In genomic region chrX:24693453-24694202, GRCh38 we compare ENCODE assay signal across 8 cellular contexts.
DNase-seq lines count a peak whose midpoint lies in the region; ATAC-seq, FAIRE-seq and TF ChIP-seq lines count a peak whose summit lies in the region.

A gene with protein sequence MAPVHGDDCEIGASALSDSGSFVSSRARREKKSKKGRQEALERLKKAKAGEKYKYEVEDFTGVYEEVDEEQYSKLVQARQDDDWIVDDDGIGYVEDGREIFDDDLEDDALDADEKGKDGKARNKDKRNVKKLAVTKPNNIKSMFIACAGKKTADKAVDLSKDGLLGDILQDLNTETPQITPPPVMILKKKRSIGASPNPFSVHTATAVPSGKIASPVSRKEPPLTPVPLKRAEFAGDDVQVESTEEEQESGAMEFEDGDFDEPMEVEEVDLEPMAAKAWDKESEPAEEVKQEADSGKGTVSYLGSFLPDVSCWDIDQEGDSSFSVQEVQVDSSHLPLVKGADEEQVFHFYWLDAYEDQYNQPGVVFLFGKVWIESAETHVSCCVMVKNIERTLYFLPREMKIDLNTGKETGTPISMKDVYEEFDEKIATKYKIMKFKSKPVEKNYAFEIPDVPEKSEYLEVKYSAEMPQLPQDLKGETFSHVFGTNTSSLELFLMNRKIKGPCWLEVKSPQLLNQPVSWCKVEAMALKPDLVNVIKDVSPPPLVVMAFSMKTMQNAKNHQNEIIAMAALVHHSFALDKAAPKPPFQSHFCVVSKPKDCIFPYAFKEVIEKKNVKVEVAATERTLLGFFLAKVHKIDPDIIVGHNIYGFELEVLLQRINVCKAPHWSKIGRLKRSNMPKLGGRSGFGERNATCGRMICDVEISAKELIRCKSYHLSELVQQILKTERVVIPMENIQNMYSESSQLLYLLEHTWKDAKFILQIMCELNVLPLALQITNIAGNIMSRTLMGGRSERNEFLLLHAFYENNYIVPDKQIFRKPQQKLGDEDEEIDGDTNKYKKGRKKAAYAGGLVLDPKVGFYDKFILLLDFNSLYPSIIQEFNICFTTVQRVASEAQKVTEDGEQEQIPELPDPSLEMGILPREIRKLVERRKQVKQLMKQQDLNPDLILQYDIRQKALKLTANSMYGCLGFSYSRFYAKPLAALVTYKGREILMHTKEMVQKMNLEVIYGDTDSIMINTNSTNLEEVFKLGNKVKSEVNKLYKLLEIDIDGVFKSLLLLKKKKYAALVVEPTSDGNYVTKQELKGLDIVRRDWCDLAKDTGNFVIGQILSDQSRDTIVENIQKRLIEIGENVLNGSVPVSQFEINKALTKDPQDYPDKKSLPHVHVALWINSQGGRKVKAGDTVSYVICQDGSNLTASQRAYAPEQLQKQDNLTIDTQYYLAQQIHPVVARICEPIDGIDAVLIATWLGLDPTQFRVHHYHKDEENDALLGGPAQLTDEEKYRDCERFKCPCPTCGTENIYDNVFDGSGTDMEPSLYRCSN (N-terminal part only) (plus strand): TSS chrX:24693918. CDS start chrX:24693962, 44 bp downstream.

- peak within 1 kb of the TSS; percentile 71 for H3K4me3 ChIP-seq in AG10803 (ENCODE audit: low read length)

- peak; percentile 96 for DNase-seq in AG10803 (ENCODE audit: low read depth)
- peak; percentile 97 for DNase-seq in NCI-H345 (lab: John Stamatoyannopoulos, UW)
- DNase-seq in activated CD4-positive, CD25-positive, alpha-beta regulatory T cell treated with anti-CD3 and anti-CD28 coated beads, Interleukin-2, amount 50 U/mL, for 16 hours (ENCODE audit: low read depth, low spot score), result peak; percentile 13
- DNase-seq in cerebellar cortex (ENCODE audit: low spot score), result peak; percentile 92
- DNase-seq in stimulated activated CD4-positive, alpha-beta T cell treated with anti-CD3 and anti-CD28 coated beads, Interleukin-12 subunit alpha, Interleukin-12 subunit beta, amount 100 ng/mL, for 24 hours (ENCODE audit: low read depth in 2 of 2), result peak; percentile 66 to 73

- TF ChIP-seq CTCF in AG10803 (conservative IDR thresholded peaks at IDR 0.05; ENCODE audit: low read length), result peak; percentile 43

- peak; percentile 43 for FAIRE-seq in islet of Langerhans (lab: Jason Lieb, UNC)

- peak; percentile 97 for ATAC-seq in GM19025 (IDR thresholded peaks at IDR 0.05; ENCODE audit: low read depth, unreplicated experiment)
- ATAC-seq in HG03280 (IDR thresholded peaks at IDR 0.05; ENCODE audit: unreplicated experiment), result peak; percentile 94

Comparison
In these comparisons a context has a peak if more than half of its experiments do, and no peak if none do; other contexts are left out.
1. Peak in every context shown above with its lines: DNase-seq, ATAC-seq and H3K4me3 ChIP-seq.
2. DNase-seq: peak in every context shown above with its lines; median percentile 97 in NCI-H345; 96 in AG10803; 92 in cerebellar cortex; 70 in stimulated activated CD4-positive, alpha-beta T cell treated with anti-CD3 and anti-CD28 coated beads, Interleukin-12 subunit alpha, Interleukin-12 subunit beta, amount 100 ng/mL, for 24 hours; 13 in activated CD4-positive, CD25-positive, alpha-beta regulatory T cell treated with anti-CD3 and anti-CD28 coated beads, Interleukin-2, amount 50 U/mL, for 16 hours.